In the genomic region with DNA sequence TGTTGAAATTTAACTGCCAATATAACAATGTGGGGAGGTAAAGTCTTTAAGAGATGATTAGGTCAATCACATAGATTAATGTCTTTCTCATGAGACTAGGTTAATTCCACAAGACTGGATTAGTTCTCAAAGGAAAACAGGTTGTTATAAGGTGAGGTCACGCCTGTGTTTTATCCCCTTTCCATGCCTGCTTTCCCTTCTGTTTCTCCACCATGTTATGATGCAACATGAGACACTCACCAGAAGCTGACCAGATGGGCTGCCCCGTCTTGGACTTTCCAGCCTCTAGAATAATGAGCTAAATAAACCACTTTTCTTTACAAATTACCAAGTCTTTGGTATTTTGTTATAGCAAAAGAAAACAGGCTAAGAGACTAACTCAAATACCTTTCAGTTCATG, we compare ENCODE assay signal across 28 cellular contexts.
A peak's percentile ranks its signal among the peaks of the same experiment; 100 is the strongest.
DNase-seq lines count a peak whose midpoint lies in the region; ATAC-seq, FAIRE-seq and TF ChIP-seq lines count a peak whose summit lies in the region.
"Had no signal": no experiment of that assay in that cellular context is flagged by ENCODE, and none has a peak within 500 bp of the region (broad histone marks: within the 10 kb centered on the region; RNA-seq: fewer than 3 reads in every experiment).

No MANE protein-coding gene starts in this region.

- ATAC-seq in K562 (no peak), GM19455 (IDR thresholded peaks at IDR 0.05; ENCODE audit: unreplicated experiment) (no peak)
- ATAC-seq: activated CD8-positive, alpha-beta T cell treated with anti-CD3 and anti-CD28 coated beads, Interleukin-2, amount 10 ng/mL, durations not matched to agents 7 days and 5 days; sciatic nerve had no signal

- TF ChIP-seq EP300 in K562 (IDR thresholded peaks at IDR 0.05; ENCODE audit: low read length) = no peak

- TF ChIP-seq POLR2A in K562 (conservative IDR thresholded peaks at IDR 0.05) = no peak

- H3K4me1 ChIP-seq in K562 (replicated peaks in 1 of 2; ENCODE audit: control insufficient read depth in 2 of 2, insufficient read depth in 2 of 2, low read length in 2 of 2) = no peaks in the 10 kb centered on the region
- H3K4me1 ChIP-seq: breast epithelium, Peyer's patch, vagina had no signal

- no peak overlapping the region for H3K4me2 ChIP-seq in K562 (ENCODE audit: insufficient read depth, low read length)

- in situ Hi-C loops in K562 (cut with MboI) = no loop called here

- no peak overlapping the region for H3K4me3 ChIP-seq in K562
- H3K4me3 ChIP-seq: breast epithelium, Peyer's patch, tibial artery, vagina had no signal

- POLR2A ChIA-PET in K562 (lab: Yijun Ruan, JAX) = no interaction called here

- no peak for TF ChIP-seq CTCF in K562 (IDR thresholded peaks at IDR 0.05 in 2 of 3, conservative IDR thresholded peaks at IDR 0.05 in 1 of 3; ENCODE audit: insufficient read depth in 2 of 3, low read depth in 1 of 3, low read length in 3 of 3)

- peak; percentile 8 for FAIRE-seq in GM19239 (lab: Jason Lieb, UNC)
- FAIRE-seq in K562 (lab: Jason Lieb, UNC) = no peak

- no peak overlapping the region for H3K9ac ChIP-seq in K562 (ENCODE audit: insufficient read depth in 1 of 2, low read depth in 2 of 2, low read length in 2 of 2)

- H3K9me3 ChIP-seq in K562 (replicated peaks; ENCODE audit: control insufficient read depth, insufficient read depth, low read depth, low read length) = no peaks in the 10 kb centered on the region
- H3K9me3 ChIP-seq: breast epithelium, Peyer's patch, tibial artery, vagina had no signal

- CTCF ChIA-PET in K562 (lab: Yijun Ruan, JAX; ENCODE audit: low intra/inter-chr PET ratio) = no interaction called here

- no peaks in the 10 kb centered on the region for H3K27me3 ChIP-seq in K562 (ENCODE audit: control insufficient read depth in 2 of 2, insufficient read depth in 2 of 2, low read length in 2 of 2)
- H3K27me3 ChIP-seq: breast epithelium, Peyer's patch, tibial artery, vagina had no signal

- H3K36me3 ChIP-seq in K562 (ENCODE audit: control insufficient read depth, insufficient read depth, low read length) = no peaks in the 10 kb centered on the region
- H3K36me3 ChIP-seq: breast epithelium, Peyer's patch, tibial artery, vagina had no signal

- no peak for TF ChIP-seq RAD21 in K562 (CRISPR knock-in tag; conservative IDR thresholded peaks at IDR 0.05 in 1 of 2, IDR thresholded peaks at IDR 0.05 in 1 of 2)

- no peaks in the 10 kb centered on the region for H3K79me2 ChIP-seq in K562 (ENCODE audit: control insufficient read depth, insufficient read depth, low read length)

- H3K9me1 ChIP-seq in K562 (ENCODE audit: control insufficient read depth, insufficient read depth, low read length) = no peaks in the 10 kb centered on the region

- WGBS in K562 (ENCODE audit: insufficient coverage, low coverage, missing lambda C conversion rate) = 0% methylated on average over 2 of the region's 2 CpGs

- no TSS peak for BruUV-seq in K562 (replicated peaks; lab: Mats Ljungman, UMichigan)

- no peak overlapping the region for H2AFZ ChIP-seq in K562 (ENCODE audit: low read depth, low read length)

- DNase-seq in GM19239 (ENCODE audit: insufficient read length, low spot score) = no peak
- DNase-seq in NCI-H2171 (lab: John Stamatoyannopoulos, UW) = peak; percentile 10
- DNase-seq in K562 (ENCODE audit: extremely low read depth in 1 of 4, low spot score in 3 of 4) = no peak
- peak; percentile 39 for DNase-seq in iris pigment epithelial cell (ENCODE audit: low read depth)
- DNase-seq in cerebellar cortex (ENCODE audit: low spot score) = no peak
- no peak for DNase-seq in foreskin melanocyte
- no peak for DNase-seq in posterior vena cava (ENCODE audit: low spot score)
- DNase-seq: ACHN; activated CD8-positive, alpha-beta T cell treated with anti-CD3 and anti-CD28 coated beads, Interleukin-2, amount 10 ng/mL, durations not matched to agents 7 days and 5 days; amygdala; CD8-positive, alpha-beta memory T cell; DMS53; effector CD8-positive, alpha-beta T cell; kidney glomerular epithelial cell; midbrain; naive B cell; NCI-H2029; NCI-H2227 treated with DMSO at 0.1 percent for 48 hours; NCI-H526 treated with DMSO at 0.1 percent for 48 hours; Peyer's patch; SHP77 treated with DMSO at 0.1 percent for 48 hours; stimulated activated CD4-positive, alpha-beta T cell treated with anti-CD3 and anti-CD28 coated beads, Interleukin-12 subunit alpha, Interleukin-12 subunit beta, amount 100 ng/mL, for 4 hours; stimulated activated CD4-positive, alpha-beta T cell treated with anti-CD3 and anti-CD28 coated beads, Interleukin-2, amount 100 ng/mL, for 48 hours; tibial artery had no signal

- H3K27ac ChIP-seq in K562 (ENCODE audit: extremely low read depth, low read depth, low read length) = no peak overlapping the region
- H3K27ac ChIP-seq: breast epithelium, Peyer's patch, tibial artery, vagina had no signal

- intact Hi-C loops in K562 (cut with micrococcal nuclease) (no loop called here), posterior vena cava (cut with DNase I) (loop anchor here in 1 of 2 donors (10.0 kb wide), 1 partner anchor 79 kb away; no protein-coding TSS in a partner anchor)

- no peaks in the 10 kb centered on the region for H4K20me1 ChIP-seq in K562 (replicated peaks; ENCODE audit: control insufficient read depth, insufficient read depth, low read length)

TF ChIP-seq in K562, 482 proteins besides CTCF, POLR2A, EP300 and RAD21:
- TF ChIP-seq, protein P1, sequence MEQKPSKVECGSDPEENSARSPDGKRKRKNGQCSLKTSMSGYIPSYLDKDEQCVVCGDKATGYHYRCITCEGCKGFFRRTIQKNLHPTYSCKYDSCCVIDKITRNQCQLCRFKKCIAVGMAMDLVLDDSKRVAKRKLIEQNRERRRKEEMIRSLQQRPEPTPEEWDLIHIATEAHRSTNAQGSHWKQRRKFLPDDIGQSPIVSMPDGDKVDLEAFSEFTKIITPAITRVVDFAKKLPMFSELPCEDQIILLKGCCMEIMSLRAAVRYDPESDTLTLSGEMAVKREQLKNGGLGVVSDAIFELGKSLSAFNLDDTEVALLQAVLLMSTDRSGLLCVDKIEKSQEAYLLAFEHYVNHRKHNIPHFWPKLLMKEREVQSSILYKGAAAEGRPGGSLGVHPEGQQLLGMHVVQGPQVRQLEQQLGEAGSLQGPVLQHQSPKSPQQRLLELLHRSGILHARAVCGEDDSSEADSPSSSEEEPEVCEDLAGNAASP (IDR thresholded peaks at IDR 0.05) = no peak
- TF ChIP-seq CREB1 (IDR thresholded peaks at IDR 0.05) (no peak), CREB1 (CRISPR knock-in tag; IDR thresholded peaks at IDR 0.05) (no peak), ATF3 (IDR thresholded peaks at IDR 0.05) (peak; percentile 17; the same call in 1 of the 2 replicates), ATF3 (CRISPR knock-in tag; conservative IDR thresholded peaks at IDR 0.05) (no peak), ZNF431 (CRISPR knock-in tag; IDR thresholded peaks at IDR 0.05) (no peak), ZNF592 (IDR thresholded peaks at IDR 0.05) (no peak), ZNF175 (CRISPR knock-in tag; IDR thresholded peaks at IDR 0.05; ENCODE audit: low read depth) (no peak), DNMT1 (IDR thresholded peaks at IDR 0.05) (no peak)

Comparison
In these comparisons a context has a peak if more than half of its experiments do, and no peak if none do; other contexts are left out.
1. DNase-seq: peak in NCI-H2171 (single experiment) and iris pigment epithelial cell (single experiment); none in GM19239 (single experiment), K562 (0 of 4), cerebellar cortex (single experiment), foreskin melanocyte (single experiment) and posterior vena cava (single experiment).